Comparison of ENCODE assay signal across 18 cellular contexts in the genomic region with DNA sequence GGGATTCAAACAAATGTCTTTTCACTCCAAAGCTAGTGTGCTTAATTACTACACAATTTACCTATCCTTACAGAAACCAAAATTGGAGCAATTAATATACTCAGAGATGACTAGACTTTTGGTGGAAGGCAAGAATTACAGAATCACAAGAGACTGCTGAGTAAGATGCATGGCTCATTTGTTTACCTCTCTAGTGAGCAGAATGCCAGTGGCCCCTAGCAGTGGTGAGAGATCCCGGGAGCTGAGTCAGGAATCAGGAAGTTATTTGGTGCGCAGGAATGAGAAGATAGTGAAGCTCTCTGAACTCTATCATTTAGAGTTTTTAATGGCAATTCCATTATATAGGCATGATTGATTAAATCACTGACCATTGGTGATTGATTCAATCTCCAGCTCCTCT.
A peak's percentile ranks its signal among the peaks of the same experiment; 100 is the strongest.
DNase-seq lines count a peak whose midpoint lies in the region; ATAC-seq, FAIRE-seq and TF ChIP-seq lines count a peak whose summit lies in the region.
"Had no signal": no experiment of that assay in that cellular context is flagged by ENCODE, and none has a peak within 500 bp of the region (broad histone marks: within the 10 kb centered on the region; RNA-seq: fewer than 3 reads in every experiment).

No MANE protein-coding gene starts in this region.

- H4K20me1 ChIP-seq in keratinocyte (ENCODE audit: control insufficient read depth, extremely low read depth, insufficient read depth, low read length): no peaks in the 10 kb centered on the region

- no peaks in the 10 kb centered on the region for H3K27me3 ChIP-seq in MG63
- H3K27me3 ChIP-seq in keratinocyte (ENCODE audit: control insufficient read depth, extremely low read depth, insufficient read depth, low read length): no peaks in the 10 kb centered on the region
- H3K27me3 ChIP-seq: dorsolateral prefrontal cortex, tibial artery had no signal

- no peak overlapping the region for H2AFZ ChIP-seq in keratinocyte (ENCODE audit: control insufficient read depth, low read length)

- ATAC-seq in HG02798 (IDR thresholded peaks at IDR 0.05; ENCODE audit: poor library complexity, unreplicated experiment) (no peak), GM19455 (IDR thresholded peaks at IDR 0.05; ENCODE audit: unreplicated experiment) (no peak), omental fat pad (ENCODE audit: low FRiP score) (no peak)
- ATAC-seq: activated T-helper 17 cell treated with anti-CD3 and anti-CD28 coated beads, Interleukin-2, amount 50 U/mL, for 72 hours had no signal

- no peaks in the 10 kb centered on the region for H3K79me2 ChIP-seq in keratinocyte (ENCODE audit: control insufficient read depth, insufficient read depth, low read length)

- TF ChIP-seq CTCF in AG09319 (IDR thresholded peaks at IDR 0.05; ENCODE audit: low read depth, low read length) (no peak), keratinocyte (optimal IDR thresholded peaks at IDR 0.05 in 1 of 3, IDR thresholded peaks at IDR 0.05 in 1 of 3, conservative IDR thresholded peaks at IDR 0.05 in 1 of 3; ENCODE audit: extremely low read depth in 1 of 3, insufficient read depth in 2 of 3, low read length in 3 of 3) (no peak), omental fat pad (IDR thresholded peaks at IDR 0.05) (no peak)

- no peak overlapping the region for H3K4me2 ChIP-seq in keratinocyte (ENCODE audit: control insufficient read depth, extremely low read depth, insufficient read depth, low read depth, low read length)

- H3K36me3 ChIP-seq in MG63 (no peaks in the 10 kb centered on the region), keratinocyte (ENCODE audit: control insufficient read depth in 2 of 2, extremely low read depth in 1 of 2, insufficient read depth in 2 of 2, low read length in 2 of 2) (no peaks in the 10 kb centered on the region)
- H3K36me3 ChIP-seq: tibial artery had no signal

- H3K9ac ChIP-seq in keratinocyte (ENCODE audit: control insufficient read depth, extremely low read depth, insufficient read depth, low read length): no peak overlapping the region

- no peaks in the 10 kb centered on the region for H3K9me1 ChIP-seq in keratinocyte (ENCODE audit: control insufficient read depth, extremely low read depth, insufficient read depth, low read length)

- peaks cover 9% of the 10 kb centered on the region for H3K4me1 ChIP-seq in keratinocyte (ENCODE audit: control insufficient read depth, extremely low read depth, insufficient read depth, low read length)
- H3K4me1 ChIP-seq: tibial artery had no signal

- FAIRE-seq in keratinocyte (lab: Jason Lieb, UNC): peak; percentile 89
- FAIRE-seq: islet of Langerhans had no signal

- no peak overlapping the region for H3K27ac ChIP-seq in keratinocyte (ENCODE audit: control insufficient read depth, insufficient read depth, low read length)
- H3K27ac ChIP-seq: dorsolateral prefrontal cortex, tibial artery had no signal

- no peak overlapping the region for H3K4me3 ChIP-seq in MG63
- no peak overlapping the region for H3K4me3 ChIP-seq in keratinocyte (ENCODE audit: control insufficient read depth in 2 of 3, extremely low read depth in 1 of 3, insufficient read depth in 2 of 3, low read depth in 1 of 3, low read length in 3 of 3)
- H3K4me3 ChIP-seq: dorsolateral prefrontal cortex, tibial artery had no signal

- H3K9me3 ChIP-seq in MG63: 0 out of 2 replicates have a peak, but pooled peaks cover 4% of the 10 kb centered on the region
- no peaks in the 10 kb centered on the region for H3K9me3 ChIP-seq in keratinocyte (ENCODE audit: control insufficient read depth, low read depth, low read length)
- H3K9me3 ChIP-seq: tibial artery had no signal

- dilution Hi-C loops in keratinocyte (cut with MboI; ENCODE audit: extremely low pct_ligation_motif_present, low sequenced_read_pairs): no loop called here

- DNase-seq in AG09319 (ENCODE audit: extremely low read depth, low read depth) (peak; percentile 31), MG63 (peak; percentile 74), dedifferentiated amniotic fluid mesenchymal stem cell (ENCODE audit: extremely low spot score) (peak; percentile 52), keratinocyte (ENCODE audit: low read depth, low spot score) (no peak), omental fat pad (ENCODE audit: low spot score) (no peak)
- DNase-seq in activated effector memory CD4-positive, alpha-beta T cell treated with Interleukin-2 at 50 U/mL for 16 hours: no peak
- DNase-seq: aorta, dorsolateral prefrontal cortex, H7, KG1, NCI-H1417 treated with DMSO at 0.1 percent for 48 hours, NCI-H446 treated with DMSO at 0.1 percent for 48 hours, nucleus accumbens, tibial artery had no signal

Comparison
In these comparisons a context has a peak if more than half of its experiments do, and no peak if none do; other contexts are left out.
1. DNase-seq: peak in AG09319 (single experiment), MG63 (single experiment) and dedifferentiated amniotic fluid mesenchymal stem cell (single experiment); none in keratinocyte (single experiment), activated effector memory CD4-positive, alpha-beta T cell treated with Interleukin-2 at 50 U/mL for 16 hours (single experiment) and omental fat pad (single experiment).